In genomic region chr20:63290677-63291472, GRCh38 we compare ENCODE assay signal across 8 cellular contexts. TPM values are rescaled to one million over a fixed set of nuclear protein-coding genes. Genes with fewer than 3 reads are reported as not detected.
DNase-seq lines count a peak whose midpoint lies in the region; ATAC-seq and TF ChIP-seq lines count a peak whose summit lies in the region.

No MANE protein-coding gene starts in this region.

- peak in 11 of 12 donors; percentile 32 to 67 (median 59) for TF ChIP-seq CTCF in heart left ventricle (IDR thresholded peaks at IDR 0.05)

- no peak overlapping the region for H3K27ac ChIP-seq in heart left ventricle

- peaks cover 0 to 35% (median 22%) of the 10 kb centered on the region in 9 donors for H3K36me3 ChIP-seq in heart left ventricle

- no peak overlapping the region for H3K4me3 ChIP-seq in heart left ventricle

- no peaks in the 10 kb centered on the region for H3K9me3 ChIP-seq in heart left ventricle

- no peak for TF ChIP-seq POLR2A in heart left ventricle (IDR thresholded peaks at IDR 0.05)

- H3K27me3 ChIP-seq in heart left ventricle = peaks cover 8 to 23% (median 15%) of the 10 kb centered on the region in 9 donors

- DNase-seq in 8988T (peak; percentile 100), GM19238 (ENCODE audit: insufficient read length, low spot score) (peak; percentile 81), RPMI7951 (ENCODE audit: low read depth) (peak; percentile 29), activated gamma-delta T cell (lab: John Stamatoyannopoulos, UW) (peak; percentile 24), heart left ventricle (peak in 2 of 5 donors; percentile 42 to 76), NCI-H1092 treated with DMSO at 0.1 percent for 48 hours (lab: John Stamatoyannopoulos, UW) (no peak)
- peak; percentile 79 for DNase-seq in stimulated activated CD4-positive, alpha-beta T cell treated with anti-CD3 and anti-CD28 coated beads, Interleukin-15, amount 100 ng/mL, for 24 hours

- peak in 3 of 4 donors; percentile 18 to 55 (median 46) for ATAC-seq in heart left ventricle
- ATAC-seq in GM19035 (IDR thresholded peaks at IDR 0.05; ENCODE audit: unreplicated experiment) = no peak

- 29 to 55% (median 37%) methylated on average over 12 to 26 of the region's 26 CpGs for WGBS in heart left ventricle, 4 donors

- H3K4me1 ChIP-seq in heart left ventricle = peaks cover 0 to 7% (median 0%) of the 10 kb centered on the region in 12 donors

- intact Hi-C loops in heart left ventricle (cut with DNase I) = no loop called here

RNA-seq across cellular contexts. Expression of gene COL20A1, which starts 2.1 kb away (rescaled TPM):
- not detected in 2 replicates for total RNA-seq in RPMI7951 (2014; rRNA removed; shearing (Covaris generic))
- not detected for total RNA-seq in heart left ventricle
- not detected for polyA plus RNA-seq in heart left ventricle

RNA-seq across cellular contexts. Expression of gene ARFGAP1, which starts 18.3 kb away (rescaled TPM):
- 29.0 and 35.7 TPM in 2 replicates for total RNA-seq in RPMI7951 (2014; rRNA removed; shearing (Covaris generic))
- 10 to 100 TPM; 14.3 to 51.6 (median 29.2) TPM for total RNA-seq in heart left ventricle
- polyA plus RNA-seq in heart left ventricle = 10 to 100 TPM; 41.8 to 43.8 TPM

RNA-seq across cellular contexts. Expression of gene NKAIN4, which starts 36.6 kb away (rescaled TPM):
- total RNA-seq in RPMI7951 (2014; rRNA removed; shearing (Covaris generic)) = not detected in 2 replicates
- not detected for total RNA-seq in heart left ventricle
- polyA plus RNA-seq in heart left ventricle = not detected

RNA-seq across cellular contexts. Expression of gene BIRC7, which starts 55.2 kb away (rescaled TPM):
- total RNA-seq in RPMI7951 (2014; rRNA removed; shearing (Covaris generic)) = not detected in 2 replicates
- 1 to 10 TPM in 2 of 9 donors, under 1 TPM in 4, not detected in 3; 0.20 to 5.6 (median 0.50) TPM for total RNA-seq in heart left ventricle
- not detected for polyA plus RNA-seq in heart left ventricle
